9 cellular contexts compared by ENCODE assay signal in the genomic region with DNA sequence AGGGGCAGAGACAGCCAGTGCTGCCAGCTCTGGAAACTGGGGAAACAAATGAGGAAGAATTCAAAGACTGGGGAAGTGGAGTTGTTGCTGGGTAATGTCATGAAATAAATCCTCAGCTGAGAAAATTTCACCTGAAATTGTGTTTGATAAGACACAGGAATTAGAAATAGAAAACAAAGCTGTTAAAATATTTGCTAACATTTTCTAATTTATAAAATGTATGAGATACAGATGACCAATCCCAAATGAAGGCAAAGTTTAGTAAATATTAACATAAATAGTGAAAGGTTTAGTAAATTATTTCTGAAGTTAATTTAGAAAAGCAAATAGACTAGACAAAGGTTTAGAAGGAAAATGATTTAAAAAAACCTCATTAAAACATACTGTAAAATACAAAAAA. TPM values are rescaled to one million over a fixed set of nuclear protein-coding genes. Genes with fewer than 3 reads are reported as not detected.
"Had no signal": no experiment of that assay in that cellular context is flagged by ENCODE, and none has a peak within 500 bp of the region (broad histone marks: within the 10 kb centered on the region; RNA-seq: fewer than 3 reads in every experiment).

A gene with protein sequence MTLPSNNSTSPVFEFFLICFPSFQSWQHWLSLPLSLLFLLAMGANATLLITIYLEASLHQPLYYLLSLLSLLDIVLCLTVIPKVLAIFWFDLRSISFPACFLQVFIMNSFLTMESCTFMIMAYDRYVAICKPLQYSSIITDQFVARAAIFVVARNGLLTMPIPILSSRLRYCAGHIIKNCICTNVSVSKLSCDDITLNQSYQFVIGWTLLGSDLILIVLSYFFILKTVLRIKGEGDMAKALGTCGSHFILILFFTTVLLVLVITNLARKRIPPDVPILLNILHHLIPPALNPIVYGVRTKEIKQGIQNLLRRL (minus strand): TSS at position 101 of the 400 bp plus-strand sequence. CDS start 0 bp downstream, at position 101.

- ATAC-seq: HepG2, K562 had no signal

- H3K27ac ChIP-seq: HL-60 had no signal

- H3K4me3 ChIP-seq: K562 had no signal

- FAIRE-seq: HepG2, HTR-8/SVneo, K562 had no signal

- DNase-seq: IMR-90, KBM-7 had no signal

RNA-seq across cellular contexts. Expression of the gene that starts here (rescaled TPM):
- total RNA-seq: HepG2, HT-29, HT1080, IMR-90, K562 had no signal
- polyA plus RNA-seq: HepG2, IgD-negative memory B cell, IMR-90, K562 had no signal
